ENCODE assay signal across 8 cellular contexts in genomic region chr17:15341385-15341849, GRCh38. TPM values are rescaled to one million over a fixed set of nuclear protein-coding genes. Genes with fewer than 3 reads are reported as not detected.
DNase-seq lines count a peak whose midpoint lies in the region; ATAC-seq and TF ChIP-seq lines count a peak whose summit lies in the region.

TSS of gene TEKT3 (minus strand) at chr17:15341597. CDS start at chr17:15331585, 10,012 bp downstream.

- no peaks in the 10 kb centered on the region for H3K36me3 Mint-ChIP-seq in activated CD4-positive, alpha-beta T cell treated with anti-CD3 and anti-CD28 coated beads, Interleukin-2, amount 10 ng/mL, durations not matched to agents 7 days and 5 days (ENCODE audit: low read depth)
- peaks cover 6% of the 10 kb centered on the region for H3K36me3 Mint-ChIP-seq in endothelial cell (ENCODE audit: low read depth, unreplicated experiment)

- no peaks in the 10 kb centered on the region for H3K9me3 Mint-ChIP-seq in activated CD4-positive, alpha-beta T cell treated with anti-CD3 and anti-CD28 coated beads, Interleukin-2, amount 10 ng/mL, durations not matched to agents 7 days and 5 days
- H3K9me3 Mint-ChIP-seq in endothelial cell (ENCODE audit: unreplicated experiment): no peaks in the 10 kb centered on the region

- POLR2A ChIA-PET in activated CD4-positive, alpha-beta T cell treated with anti-CD3 and anti-CD28 coated beads, Interleukin-2, amount 10 ng/mL, durations not matched to agents 7 days and 5 days (lab: Charles Lee): no interaction called here

- peak within 1 kb of the TSS; percentile 62 for H3K4me3 ChIP-seq in lower lobe of right lung
- no peak within 1 kb of the TSS for H3K4me3 ChIP-seq in HAP-1

- H3K27ac Mint-ChIP-seq in activated CD4-positive, alpha-beta T cell treated with anti-CD3 and anti-CD28 coated beads, Interleukin-2, amount 10 ng/mL, durations not matched to agents 7 days and 5 days: no peak within 1 kb of the TSS
- no peak within 1 kb of the TSS for H3K27ac Mint-ChIP-seq in endothelial cell (ENCODE audit: unreplicated experiment)

- in situ Hi-C loops in HAP-1 (cut with MboI; ENCODE audit: low sequenced_read_pairs): no loop called here

- H3K27me3 ChIP-seq in lower lobe of right lung (ENCODE audit: low read depth) (peaks cover 28% of the 10 kb centered on the region), HAP-1 (ENCODE audit: low read depth) (peaks cover 7% of the 10 kb centered on the region)

- ATAC-seq in lower lobe of right lung (peak; percentile 99 to 100), GM18511 (IDR thresholded peaks at IDR 0.05; ENCODE audit: unreplicated experiment) (no peak)

- CTCF ChIA-PET in activated CD4-positive, alpha-beta T cell treated with anti-CD3 and anti-CD28 coated beads, Interleukin-2, amount 10 ng/mL, durations not matched to agents 7 days and 5 days (lab: Charles Lee): no interaction called here

- no peak within 1 kb of the TSS for H3K4me3 Mint-ChIP-seq in activated CD4-positive, alpha-beta T cell treated with anti-CD3 and anti-CD28 coated beads, Interleukin-2, amount 10 ng/mL, durations not matched to agents 7 days and 5 days
- H3K4me3 Mint-ChIP-seq in endothelial cell (ENCODE audit: unreplicated experiment): peak within 1 kb of the TSS; percentile 93

- H3K9me3 ChIP-seq in lower lobe of right lung (no peaks in the 10 kb centered on the region), HAP-1 (no peaks in the 10 kb centered on the region)

- TF ChIP-seq CTCF in endothelial cell (IDR thresholded peaks at IDR 0.05; ENCODE audit: unreplicated experiment): no peak
- TF ChIP-seq CTCF in lower lobe of right lung (IDR thresholded peaks at IDR 0.05): no peak

- peak; percentile 31 for DNase-seq in activated CD4-positive, alpha-beta T cell treated with anti-CD3 and anti-CD28 coated beads for 48 hours
- DNase-seq in activated CD4-positive, alpha-beta T cell treated with anti-CD3 and anti-CD28 coated beads, Interleukin-2, amount 10 ng/mL, durations not matched to agents 7 days and 5 days: no peak
- peak; percentile 5 for DNase-seq in RPMI8226
- DNase-seq in endothelial cell (ENCODE audit: low spot score): peak; percentile 89
- peak; percentile 88 for DNase-seq in lower lobe of right lung
- DNase-seq in stimulated activated CD8-positive, alpha-beta memory T cell treated with anti-CD3 and anti-CD28 coated beads, Interleukin-4, amount 100 ng/mL, for 48 hours: peak; percentile 30
- no peak for DNase-seq in HAP-1 (ENCODE audit: low spot score in 2 of 2)

- peaks cover 52% of the 10 kb centered on the region for H3K27me3 Mint-ChIP-seq in activated CD4-positive, alpha-beta T cell treated with anti-CD3 and anti-CD28 coated beads, Interleukin-2, amount 10 ng/mL, durations not matched to agents 7 days and 5 days
- H3K27me3 Mint-ChIP-seq in endothelial cell (ENCODE audit: unreplicated experiment): peaks cover 2% of the 10 kb centered on the region

- intact Hi-C loops in lower lobe of right lung (cut with DNase I): no loop called here

- H3K27ac ChIP-seq in lower lobe of right lung: no peak within 1 kb of the TSS

- peaks cover 4% of the 10 kb centered on the region for H3K4me1 Mint-ChIP-seq in activated CD4-positive, alpha-beta T cell treated with anti-CD3 and anti-CD28 coated beads, Interleukin-2, amount 10 ng/mL, durations not matched to agents 7 days and 5 days
- H3K4me1 Mint-ChIP-seq in endothelial cell (ENCODE audit: unreplicated experiment): peaks cover 3% of the 10 kb centered on the region

- H3K4me1 ChIP-seq in lower lobe of right lung (peaks cover 10% of the 10 kb centered on the region), HAP-1 (no peaks in the 10 kb centered on the region)

- no peaks in the 10 kb centered on the region for H3K36me3 ChIP-seq in lower lobe of right lung
- H3K36me3 ChIP-seq in HAP-1 (replicated peaks): no peaks in the 10 kb centered on the region

RNA-seq across cellular contexts. Expression of gene TEKT3, which starts in this region (rescaled TPM):
- not detected for total RNA-seq in activated CD4-positive, alpha-beta T cell treated with anti-CD3 and anti-CD28 coated beads, Interleukin-2, amount 10 ng/mL, durations not matched to agents 7 days and 5 days
- total RNA-seq in endothelial cell (ENCODE audit: unreplicated experiment): 5.8 TPM
- 2.2 TPM for total RNA-seq in lower lobe of right lung

Comparison
In these comparisons a context has a peak if more than half of its experiments do, and no peak if none do; other contexts are left out.
1. DNase-seq: peak in activated CD4-positive, alpha-beta T cell treated with anti-CD3 and anti-CD28 coated beads for 48 hours (single experiment), RPMI8226 (single experiment), endothelial cell (single experiment), lower lobe of right lung (single experiment) and stimulated activated CD8-positive, alpha-beta memory T cell treated with anti-CD3 and anti-CD28 coated beads, Interleukin-4, amount 100 ng/mL, for 48 hours (single experiment); none in activated CD4-positive, alpha-beta T cell treated with anti-CD3 and anti-CD28 coated beads, Interleukin-2, amount 10 ng/mL, durations not matched to agents 7 days and 5 days (single experiment) and HAP-1 (0 of 2).